12 cellular contexts compared by ENCODE assay signal in genomic region chr22:39176673-39177455, GRCh38. TPM values are rescaled to one million over a fixed set of nuclear protein-coding genes. Genes with fewer than 3 reads are reported as not detected.
DNase-seq lines count a peak whose midpoint lies in the region; ATAC-seq, FAIRE-seq and TF ChIP-seq lines count a peak whose summit lies in the region.
"Had no signal": no experiment of that assay in that cellular context is flagged by ENCODE, and none has a peak within 500 bp of the region (broad histone marks: within the 10 kb centered on the region; RNA-seq: fewer than 3 reads in every experiment).

No MANE protein-coding gene starts in this region.

- intact Hi-C loops in Panc1 (cut with micrococcal nuclease; ENCODE audit: unreplicated experiment) (no loop called here), pancreas (cut with DNase I) (loop anchor here (10.0 kb wide), 3 partner anchors 58 to 348 kb away; partner anchors contain the start of gene ATF4 (in 1 of the 3))

- H3K36me3 ChIP-seq in ACC112 (ENCODE audit: insufficient read depth, low read length) (no peaks in the 10 kb centered on the region), Panc1 (ENCODE audit: control insufficient read depth, insufficient read depth, low read length) (no peaks in the 10 kb centered on the region), gastroesophageal sphincter (no peaks in the 10 kb centered on the region), pancreas (no peaks in the 10 kb centered on the region)
- H3K36me3 ChIP-seq: BLaER1 treated with 17β-estradiol and CSF1 and Interleukin-3, amounts not matched to agents 10 nM and 100 nM had no signal

- POLR2A ChIA-PET in Panc1 (lab: Charles Lee), result interaction anchor here (0.5 kb wide), 1 partner anchor 10 kb away, joined by 5 read pairs; no protein-coding TSS in a partner anchor
- POLR2A ChIA-PET in activated CD8-positive, alpha-beta T cell treated with anti-CD3 and anti-CD28 coated beads, Interleukin-2, amount 10 ng/mL, durations not matched to agents 7 days and 5 days (lab: Charles Lee), result interaction anchor here (1.2 kb wide), 1 partner anchor 141 kb away, joined by 8 read pairs; no protein-coding TSS in a partner anchor

- TF ChIP-seq CTCF in Panc1 (IDR thresholded peaks at IDR 0.05) (no peak), gastroesophageal sphincter (IDR thresholded peaks at IDR 0.05) (no peak), pancreas (IDR thresholded peaks at IDR 0.05) (no peak)

- FAIRE-seq in pancreas (lab: Jason Lieb, UNC), result no peak

- H3K9me3 ChIP-seq in Panc1 (ENCODE audit: control insufficient read depth, insufficient read depth, low read depth, low read length) (no peaks in the 10 kb centered on the region), gastroesophageal sphincter (peaks cover 0 to 5% (median 0%) of the 10 kb centered on the region in 3 donors), pancreas (no peaks in the 10 kb centered on the region)

- no peak for TF ChIP-seq POLR2A in gastroesophageal sphincter (IDR thresholded peaks at IDR 0.05)

- H3K27ac ChIP-seq in ACC112 (ENCODE audit: low read depth, low read length) (peak overlapping the region; percentile 90), Panc1 (ENCODE audit: low read length) (peak overlapping the region; percentile 97), gastroesophageal sphincter (peak overlapping the region in 3 of 4 donors; percentile 71 to 78 (median 75)), pancreas (peak overlapping the region in 3 of 4 donors; percentile 18 to 64 (median 62))
- H3K27ac ChIP-seq: BLaER1 treated with 17β-estradiol and CSF1 and Interleukin-3, amounts not matched to agents 10 nM and 100 nM; HL-60 had no signal

- ATAC-seq in Panc1, result no peak
- ATAC-seq in gastroesophageal sphincter, result no peak
- no peak for ATAC-seq in pancreas
- ATAC-seq in activated CD8-positive, alpha-beta T cell treated with anti-CD3 and anti-CD28 coated beads, Interleukin-2, amount 10 ng/mL, durations not matched to agents 7 days and 5 days, result no peak
- no peak for ATAC-seq in GM19452 (IDR thresholded peaks at IDR 0.05; ENCODE audit: unreplicated experiment)
- ATAC-seq: activated T-cell treated with anti-CD3 and anti-CD28 coated beads, Interleukin-2, amount 50 U/mL, for 4 hours had no signal

- H3K27ac Mint-ChIP-seq in activated CD8-positive, alpha-beta T cell treated with anti-CD3 and anti-CD28 coated beads, Interleukin-2, amount 10 ng/mL, durations not matched to agents 7 days and 5 days, result no peak overlapping the region

- no peak overlapping the region for H2AFZ ChIP-seq in ACC112 (ENCODE audit: low read length, unreplicated experiment)

- H3K27me3 ChIP-seq in ACC112 (ENCODE audit: insufficient read depth, low read length) (no peaks in the 10 kb centered on the region), Panc1 (ENCODE audit: control insufficient read depth, insufficient read depth, low read length) (no peaks in the 10 kb centered on the region), gastroesophageal sphincter (no peaks in the 10 kb centered on the region), pancreas (no peaks in the 10 kb centered on the region)
- H3K27me3 ChIP-seq: BLaER1 treated with 17β-estradiol and CSF1 and Interleukin-3, amounts not matched to agents 10 nM and 100 nM had no signal

- H3K36me3 Mint-ChIP-seq in activated CD8-positive, alpha-beta T cell treated with anti-CD3 and anti-CD28 coated beads, Interleukin-2, amount 10 ng/mL, durations not matched to agents 7 days and 5 days (ENCODE audit: low read depth), result no peaks in the 10 kb centered on the region

- no peaks in the 10 kb centered on the region for H3K9me3 Mint-ChIP-seq in activated CD8-positive, alpha-beta T cell treated with anti-CD3 and anti-CD28 coated beads, Interleukin-2, amount 10 ng/mL, durations not matched to agents 7 days and 5 days (ENCODE audit: insufficient read depth)
- H3K9me3 Mint-ChIP-seq: activated T-cell treated with anti-CD3 and anti-CD28 coated beads, Interleukin-2, amount 50 U/mL, for 4 hours had no signal

- no CpG with 5 or more reads among the region's 15 CpGs for WGBS in gastroesophageal sphincter (ENCODE audit: low coverage in 1 of 2), 2 donors
- 86 to 89% methylated on average over 13 to 15 of the region's 15 CpGs for WGBS in pancreas, 2 donors

- H3K4me1 ChIP-seq in ACC112 (ENCODE audit: control insufficient read depth, insufficient read depth, low read length, unreplicated experiment), result peaks cover 55% of the 10 kb centered on the region
- peaks cover 57% of the 10 kb centered on the region for H3K4me1 ChIP-seq in Panc1 (ENCODE audit: control insufficient read depth, insufficient read depth, low read length)
- H3K4me1 ChIP-seq in gastroesophageal sphincter, result peaks cover 3 to 72% (median 55%) of the 10 kb centered on the region in 3 donors
- H3K4me1 ChIP-seq in pancreas, result peaks cover 8 to 12% (median 10%) of the 10 kb centered on the region in 3 donors

- H3K4me3 Mint-ChIP-seq in activated CD8-positive, alpha-beta T cell treated with anti-CD3 and anti-CD28 coated beads, Interleukin-2, amount 10 ng/mL, durations not matched to agents 7 days and 5 days, result no peak overlapping the region
- H3K4me3 Mint-ChIP-seq: activated T-cell treated with anti-CD3 and anti-CD28 coated beads, Interleukin-2, amount 50 U/mL, for 4 hours had no signal

- CTCF ChIA-PET in Panc1 (lab: Charles Lee), result no interaction called here
- CTCF ChIA-PET in activated CD8-positive, alpha-beta T cell treated with anti-CD3 and anti-CD28 coated beads, Interleukin-2, amount 10 ng/mL, durations not matched to agents 7 days and 5 days (lab: Charles Lee), result interaction anchor here (0.9 kb wide), 1 partner anchor 139 kb away, joined by 3 read pairs; no protein-coding TSS in a partner anchor

- H3K4me1 Mint-ChIP-seq in activated CD8-positive, alpha-beta T cell treated with anti-CD3 and anti-CD28 coated beads, Interleukin-2, amount 10 ng/mL, durations not matched to agents 7 days and 5 days (ENCODE audit: low read depth), result peaks cover 52% of the 10 kb centered on the region

- DNase-seq in Panc1 (ENCODE audit: low read depth, low spot score) (no peak), pancreas (peak in 1 of 6 donors; percentile 12), NOMO-1 (lab: John Stamatoyannopoulos, UW; ENCODE audit: unreplicated experiment in 2 of 2) (no peak)
- DNase-seq in activated CD8-positive, alpha-beta T cell treated with anti-CD3 and anti-CD28 coated beads, Interleukin-2, amount 10 ng/mL, durations not matched to agents 7 days and 5 days, result no peak
- DNase-seq in stimulated activated CD4-positive, alpha-beta T cell treated with anti-CD3 and anti-CD28 coated beads, Interleukin-1b, Interleukin-23, amount 100 ng/mL, for 48 hours, result no peak
- DNase-seq: activated T-cell treated with anti-CD3 and anti-CD28 coated beads, Interleukin-2, amount 50 U/mL, for 4 hours; NCI-H2107 had no signal

- in situ Hi-C loops in Panc1 (cut with HindIII; ENCODE audit: low pct_unique_long_range_greater_than_20kb, low sequenced_read_pairs), result no loop called here

- no peak for TF ChIP-seq EP300 in gastroesophageal sphincter (IDR thresholded peaks at IDR 0.05)

- peaks cover 2% of the 10 kb centered on the region for H3K27me3 Mint-ChIP-seq in activated CD8-positive, alpha-beta T cell treated with anti-CD3 and anti-CD28 coated beads, Interleukin-2, amount 10 ng/mL, durations not matched to agents 7 days and 5 days (ENCODE audit: low read depth)

- no peaks in the 10 kb centered on the region for H3K79me2 ChIP-seq in ACC112 (ENCODE audit: control insufficient read depth, insufficient read depth, low read length, unreplicated experiment)

- BruUV-seq in Panc1 (replicated peaks; lab: Mats Ljungman, UMichigan), result no TSS peak

- H3K4me3 ChIP-seq in ACC112 (ENCODE audit: low read depth, low read length), result no peak overlapping the region
- no peak overlapping the region for H3K4me3 ChIP-seq in Panc1 (ENCODE audit: low read depth in 2 of 2, low read length in 2 of 2)
- H3K4me3 ChIP-seq in gastroesophageal sphincter, result no peak overlapping the region
- H3K4me3 ChIP-seq in pancreas, result no peak overlapping the region
- H3K4me3 ChIP-seq: BLaER1 treated with 17β-estradiol and CSF1 and Interleukin-3, amounts not matched to agents 10 nM and 100 nM had no signal

RNA-seq across cellular contexts. Expression of gene CBX7, which starts 24.4 kb away (rescaled TPM):
- 14.5 TPM for total RNA-seq in Panc1 (2021; ENCODE audit: unreplicated experiment)
- polyA plus RNA-seq in Panc1 (2012; ENCODE audit: insufficient read length), result 11.6 TPM
- 100 to 1,000 TPM; 102 to 223 (median 171) TPM for total RNA-seq in gastroesophageal sphincter
- 10 to 100 TPM; 17.2 to 28.8 (median 22.3) TPM for total RNA-seq in pancreas
- 10 to 100 TPM; 28.7 to 44.0 TPM for polyA plus RNA-seq in pancreas
- 1 to 10 TPM; 8.6 to 8.7 TPM for total RNA-seq in activated CD8-positive, alpha-beta T cell treated with anti-CD3 and anti-CD28 coated beads, Interleukin-2, amount 10 ng/mL, durations not matched to agents 7 days and 5 days
